Comparison of ENCODE assay signal across 1 cellular context in the genomic region with DNA sequence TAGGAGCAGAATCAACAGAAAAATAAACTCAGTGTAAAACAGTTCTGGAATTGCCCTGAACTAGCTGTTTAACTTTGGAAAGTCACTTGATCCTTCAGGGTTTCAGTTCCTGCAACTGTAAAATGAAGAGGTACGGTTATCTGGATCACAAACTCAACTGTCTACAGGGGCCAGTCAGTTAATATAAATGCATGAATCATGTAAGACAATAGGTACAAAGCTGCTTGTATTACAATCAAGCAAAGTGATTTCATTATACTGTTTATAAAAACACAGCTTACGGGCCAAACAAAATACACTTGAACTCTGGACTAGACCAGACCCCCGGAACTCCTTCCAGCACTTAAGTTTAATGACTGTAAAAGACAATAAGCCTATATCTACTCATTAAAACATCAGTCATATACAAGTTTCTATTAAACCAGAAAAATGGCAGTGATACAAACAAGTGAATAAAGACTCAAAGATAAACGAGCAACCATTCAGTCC.
TF ChIP-seq lines count a peak whose summit lies in the region.

No MANE protein-coding gene starts in this region.

TF ChIP-seq in HepG2, 621 proteins besides CTCF, POLR2A, EP300 and RAD21:
- TF ChIP-seq TCF7 (IDR thresholded peaks at IDR 0.05; ENCODE audit: low read depth) (no peak), ZNF615 (CRISPR knock-in tag; IDR thresholded peaks at IDR 0.05; ENCODE audit: borderline replicate concordance) (no peak)
TF ChIP-seq in HepG2: peak in this region for 0.
